Comparison of ENCODE assay signal across 17 cellular contexts in the genomic region with DNA sequence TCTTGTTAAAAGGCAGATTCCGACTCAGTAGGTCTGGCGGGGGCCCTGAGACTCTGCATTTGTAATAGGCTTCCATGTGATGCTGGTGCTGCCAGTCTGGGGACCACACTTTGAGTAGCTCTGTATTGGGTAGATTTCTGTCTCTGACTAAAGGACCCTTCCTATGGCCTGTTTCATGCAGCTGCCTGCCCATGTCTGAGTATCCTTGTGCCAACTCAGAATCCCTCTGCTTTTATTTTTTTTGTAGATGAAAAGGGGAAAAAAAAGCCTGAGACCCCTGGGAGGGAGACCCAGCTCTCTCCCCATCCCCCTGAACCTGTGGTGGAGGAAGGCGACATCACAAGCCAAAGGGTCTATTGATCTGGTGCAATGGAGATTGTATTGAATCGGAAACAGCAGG.
DNase-seq lines count a peak whose midpoint lies in the region; ATAC-seq, FAIRE-seq and TF ChIP-seq lines count a peak whose summit lies in the region.
"Had no signal": no experiment of that assay in that cellular context is flagged by ENCODE, and none has a peak within 500 bp of the region (broad histone marks: within the 10 kb centered on the region; RNA-seq: fewer than 3 reads in every experiment).

No MANE protein-coding gene starts in this region.

- in situ Hi-C loops in K562 (cut with MboI) (no loop called here), G401 (cut with HindIII; ENCODE audit: low sequenced_read_pairs) (no loop called here)

- H2AFZ ChIP-seq in K562 (ENCODE audit: low read depth, low read length) = peak overlapping the region; percentile 66
- H2AFZ ChIP-seq in neural cell (ENCODE audit: low read depth, low read length) = no peak overlapping the region

- TF ChIP-seq POLR2A in K562 (conservative IDR thresholded peaks at IDR 0.05) = no peak

- no peak for FAIRE-seq in K562 (lab: Jason Lieb, UNC)
- FAIRE-seq: A549 had no signal

- CTCF ChIA-PET in K562 (lab: Yijun Ruan, JAX; ENCODE audit: low intra/inter-chr PET ratio) = no interaction called here

- no peaks in the 10 kb centered on the region for H3K9me3 ChIP-seq in right cardiac atrium (ENCODE audit: control insufficient read depth, low read length)
- H3K9me3 ChIP-seq in K562 (replicated peaks; ENCODE audit: control insufficient read depth, insufficient read depth, low read depth, low read length) = no peaks in the 10 kb centered on the region
- H3K9me3 ChIP-seq in neural cell (ENCODE audit: low read length) = no peaks in the 10 kb centered on the region
- H3K9me3 ChIP-seq: A549 had no signal

- H3K4me2 ChIP-seq in K562 (ENCODE audit: insufficient read depth, low read length) = peak overlapping the region; percentile 56
- no peak overlapping the region for H3K4me2 ChIP-seq in neural cell (ENCODE audit: low read length)
- H3K4me2 ChIP-seq: A549 had no signal

- H3K79me2 ChIP-seq in K562 (ENCODE audit: control insufficient read depth, insufficient read depth, low read length) (no peaks in the 10 kb centered on the region), neural cell (replicated peaks; ENCODE audit: insufficient read depth, low read length) (no peaks in the 10 kb centered on the region)

- ATAC-seq in right cardiac atrium = no peak
- ATAC-seq in Right ventricle myocardium superior (ENCODE audit: poor library complexity) = no peak
- no peak for ATAC-seq in K562
- ATAC-seq in GM19035 (IDR thresholded peaks at IDR 0.05; ENCODE audit: unreplicated experiment) = no peak
- ATAC-seq: A549 had no signal

- H3K36me3 ChIP-seq in K562 (ENCODE audit: control insufficient read depth, insufficient read depth, low read length) = no peaks in the 10 kb centered on the region
- H3K36me3 ChIP-seq in neural cell (ENCODE audit: insufficient read depth, low read length) = no peaks in the 10 kb centered on the region

- 0 out of 4 replicates have a peak overlapping the region, but pooled peaks of 1 of the 2 experiments have one; percentile 18 for H3K9ac ChIP-seq in K562 (ENCODE audit: insufficient read depth in 1 of 2, low read depth in 2 of 2, low read length in 2 of 2)
- H3K9ac ChIP-seq in neural cell (ENCODE audit: low read length) = no peak overlapping the region

- intact Hi-C loops in right cardiac atrium (cut with DNase I) = no loop called here
- intact Hi-C loops in Right ventricle myocardium superior (cut with DNase I) = no loop called here
- intact Hi-C loops in K562 (cut with micrococcal nuclease) = no loop called here

- BruUV-seq in K562 (replicated peaks; lab: Mats Ljungman, UMichigan) = no TSS peak

- TF ChIP-seq CTCF in K562 (IDR thresholded peaks at IDR 0.05 in 2 of 3, conservative IDR thresholded peaks at IDR 0.05 in 1 of 3; ENCODE audit: insufficient read depth in 2 of 3, low read depth in 1 of 3, low read length in 3 of 3) (no peak), neural cell (IDR thresholded peaks at IDR 0.05; ENCODE audit: poor library complexity, severe bottlenecking) (no peak)

- no peaks in the 10 kb centered on the region for H4K20me1 ChIP-seq in K562 (replicated peaks; ENCODE audit: control insufficient read depth, insufficient read depth, low read length)
- no peaks in the 10 kb centered on the region for H4K20me1 ChIP-seq in neural cell (ENCODE audit: insufficient read depth)

- H3K27ac ChIP-seq in right cardiac atrium (ENCODE audit: low read length) = peak overlapping the region; percentile 60
- H3K27ac ChIP-seq in K562 (ENCODE audit: extremely low read depth, low read depth, low read length) = peak overlapping the region; percentile 37; the same call in 1 of the 3 replicates
- no peak overlapping the region for H3K27ac ChIP-seq in neural cell (ENCODE audit: low read length)
- H3K27ac ChIP-seq: A549, HL-60 had no signal

- H3K27me3 ChIP-seq in right cardiac atrium (ENCODE audit: control insufficient read depth, insufficient read depth) = no peaks in the 10 kb centered on the region
- H3K27me3 ChIP-seq in K562 (ENCODE audit: control insufficient read depth in 2 of 2, insufficient read depth in 2 of 2, low read length in 2 of 2) = no peaks in the 10 kb centered on the region
- no peaks in the 10 kb centered on the region for H3K27me3 ChIP-seq in neural cell (ENCODE audit: insufficient read depth, low read depth, low read length)

- DNase-seq in right cardiac atrium = no peak
- no peak for DNase-seq in Right ventricle myocardium superior
- no peak for DNase-seq in K562 (ENCODE audit: extremely low read depth in 1 of 4, low spot score in 3 of 4)
- DNase-seq in G401 (ENCODE audit: low spot score) = no peak
- no peak for DNase-seq in HT-29 (ENCODE audit: low spot score)
- DNase-seq: CD4-positive, CD25-positive, alpha-beta regulatory T cell; COR-L47; DMS79; KG1; NCI-H1092; NCI-H1436; NCI-H2227 treated with DMSO at 0.1 percent for 48 hours; NCI-H510A had no signal

- H3K9me2 ChIP-seq in neural cell (ENCODE audit: insufficient read depth, low read length) = no peaks in the 10 kb centered on the region

- peaks cover 3% of the 10 kb centered on the region for H3F3A ChIP-seq in neural cell (ENCODE audit: insufficient read depth, low read length, poor library complexity, severe bottlenecking)

- no peaks in the 10 kb centered on the region for H3K9me1 ChIP-seq in K562 (ENCODE audit: control insufficient read depth, insufficient read depth, low read length)

- H3K4me3 ChIP-seq in right cardiac atrium (ENCODE audit: low read length) = no peak overlapping the region
- no peak overlapping the region for H3K4me3 ChIP-seq in K562
- peak overlapping the region; percentile 27 for H3K4me3 ChIP-seq in neural cell (ENCODE audit: low read length)
- H3K4me3 ChIP-seq: A549 had no signal

- POLR2A ChIA-PET in K562 (lab: Yijun Ruan, JAX) = interaction anchor here (0.6 to 1.0 kb wide), 2 partner anchors 10 to 40 kb away, joined by 3 read pairs; no protein-coding TSS in a partner anchor

- no peak for TF ChIP-seq RAD21 in K562 (CRISPR knock-in tag; conservative IDR thresholded peaks at IDR 0.05 in 1 of 2, IDR thresholded peaks at IDR 0.05 in 1 of 2)
- TF ChIP-seq RAD21 in neural cell (conservative IDR thresholded peaks at IDR 0.05) = no peak

- 92% methylated on average over 4 of the region's 4 CpGs for WGBS in right cardiac atrium
- WGBS in K562 (ENCODE audit: insufficient coverage, low coverage, missing lambda C conversion rate) = 35% methylated on average over 3 of the region's 4 CpGs

- H3K4me1 ChIP-seq in right cardiac atrium (ENCODE audit: control insufficient read depth, insufficient read depth, low read length) = peaks cover 6% of the 10 kb centered on the region
- H3K4me1 ChIP-seq in K562 (replicated peaks in 1 of 2; ENCODE audit: control insufficient read depth in 2 of 2, insufficient read depth in 2 of 2, low read length in 2 of 2) = peaks cover 13 to 22% of the 10 kb centered on the region in 2 experiments; a peak in 4 of 5 replicates
- H3K4me1 ChIP-seq: A549 had no signal

- TF ChIP-seq EP300 in K562 (IDR thresholded peaks at IDR 0.05; ENCODE audit: low read length) (no peak), neural cell (conservative IDR thresholded peaks at IDR 0.05; ENCODE audit: poor library complexity, severe bottlenecking) (no peak)

TF ChIP-seq in K562, 482 proteins besides CTCF, POLR2A, EP300 and RAD21 (continues in another document):
- no peak for TF ChIP-seq ZSCAN29 (IDR thresholded peaks at IDR 0.05)
- no peak for TF ChIP-seq MTA1 (IDR thresholded peaks at IDR 0.05; ENCODE audit: borderline replicate concordance)
- TF ChIP-seq, protein P1, sequence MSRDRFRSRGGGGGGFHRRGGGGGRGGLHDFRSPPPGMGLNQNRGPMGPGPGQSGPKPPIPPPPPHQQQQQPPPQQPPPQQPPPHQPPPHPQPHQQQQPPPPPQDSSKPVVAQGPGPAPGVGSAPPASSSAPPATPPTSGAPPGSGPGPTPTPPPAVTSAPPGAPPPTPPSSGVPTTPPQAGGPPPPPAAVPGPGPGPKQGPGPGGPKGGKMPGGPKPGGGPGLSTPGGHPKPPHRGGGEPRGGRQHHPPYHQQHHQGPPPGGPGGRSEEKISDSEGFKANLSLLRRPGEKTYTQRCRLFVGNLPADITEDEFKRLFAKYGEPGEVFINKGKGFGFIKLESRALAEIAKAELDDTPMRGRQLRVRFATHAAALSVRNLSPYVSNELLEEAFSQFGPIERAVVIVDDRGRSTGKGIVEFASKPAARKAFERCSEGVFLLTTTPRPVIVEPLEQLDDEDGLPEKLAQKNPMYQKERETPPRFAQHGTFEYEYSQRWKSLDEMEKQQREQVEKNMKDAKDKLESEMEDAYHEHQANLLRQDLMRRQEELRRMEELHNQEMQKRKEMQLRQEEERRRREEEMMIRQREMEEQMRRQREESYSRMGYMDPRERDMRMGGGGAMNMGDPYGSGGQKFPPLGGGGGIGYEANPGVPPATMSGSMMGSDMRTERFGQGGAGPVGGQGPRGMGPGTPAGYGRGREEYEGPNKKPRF (IDR thresholded peaks at IDR 0.05; ENCODE audit: low read depth, low read length) = no peak
- TF ChIP-seq ZC3H4 (CRISPR knock-in tag; IDR thresholded peaks at IDR 0.05; ENCODE audit: borderline replicate concordance) = no peak
- no peak for TF ChIP-seq FOSL1 (tag; conservative IDR thresholded peaks at IDR 0.05)
- no peak for TF ChIP-seq ZNF347 (CRISPR knock-in tag; IDR thresholded peaks at IDR 0.05; ENCODE audit: low read depth)
- no peak for TF ChIP-seq GATAD2B (IDR thresholded peaks at IDR 0.05; ENCODE audit: borderline replicate concordance)

TF ChIP-seq in neural cell, 6 proteins besides CTCF, POLR2A, EP300 and RAD21 (continues in another document):
- no peak for TF ChIP-seq MXI1 (conservative IDR thresholded peaks at IDR 0.05; ENCODE audit: poor library complexity, severe bottlenecking)
